8 cellular contexts compared by ENCODE assay signal in the genomic region with DNA sequence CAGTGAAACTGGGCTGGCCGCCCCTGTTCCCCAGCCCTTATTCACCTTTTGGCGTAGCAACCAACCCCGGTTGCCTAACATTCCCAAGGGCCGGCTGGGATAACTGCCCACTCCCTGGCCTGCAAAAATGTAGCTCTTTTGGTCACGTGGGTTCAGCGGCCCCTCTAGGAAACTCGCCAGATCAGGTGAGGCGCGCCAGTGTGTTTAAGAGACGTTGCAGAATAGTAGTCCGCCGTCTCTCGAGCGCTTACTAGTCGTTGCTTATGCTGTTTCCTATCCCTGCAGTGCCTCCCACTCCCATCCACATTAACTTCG. TPM values are rescaled to one million over a fixed set of nuclear protein-coding genes. Genes with fewer than 3 reads are reported as not detected.
DNase-seq lines count a peak whose midpoint lies in the region; ATAC-seq lines count a peak whose summit lies in the region.

No MANE protein-coding gene starts in this region.

- no peak overlapping the region for H4K5ac ChIP-seq in mesendoderm (ENCODE audit: low read length)

- peak overlapping the region; percentile 12 for H3K18ac ChIP-seq in mesendoderm (ENCODE audit: low read length)

- peaks cover 37% of the 10 kb centered on the region for H3K79me2 ChIP-seq in mesendoderm (ENCODE audit: control insufficient read depth, insufficient read depth, low read length)

- H3K36me3 ChIP-seq in endocrine pancreas (ENCODE audit: control insufficient read depth, insufficient read depth, low read length) (no peaks in the 10 kb centered on the region), mesendoderm (ENCODE audit: control insufficient read depth, insufficient read depth, low read length) (no peaks in the 10 kb centered on the region)

- H3K4me3 ChIP-seq in endocrine pancreas (ENCODE audit: control insufficient read depth, insufficient read depth, low read length) (peak overlapping the region; percentile 97), mesendoderm (ENCODE audit: low read length) (peak overlapping the region; percentile 80)

- peak overlapping the region; percentile 83 for H3K4ac ChIP-seq in mesendoderm (ENCODE audit: low read depth, low read length)

- H2BK15ac ChIP-seq in mesendoderm (replicated peaks; ENCODE audit: low read depth): no peak overlapping the region

- H2AK5ac ChIP-seq in mesendoderm (ENCODE audit: low read length): no peak overlapping the region

- peak overlapping the region; percentile 100 for H3K27ac Mint-ChIP-seq in activated CD4-positive, alpha-beta memory T cell treated with anti-CD3 and anti-CD28 coated beads, Interleukin-2, amount 10 ng/mL, durations not matched to agents 7 days and 5 days

- peaks cover 58% of the 10 kb centered on the region for H3K4me1 Mint-ChIP-seq in activated CD4-positive, alpha-beta memory T cell treated with anti-CD3 and anti-CD28 coated beads, Interleukin-2, amount 10 ng/mL, durations not matched to agents 7 days and 5 days

- H3K36me3 Mint-ChIP-seq in activated CD4-positive, alpha-beta memory T cell treated with anti-CD3 and anti-CD28 coated beads, Interleukin-2, amount 10 ng/mL, durations not matched to agents 7 days and 5 days (ENCODE audit: low read depth): peaks cover 55% of the 10 kb centered on the region

- H3K27me3 Mint-ChIP-seq in activated CD4-positive, alpha-beta memory T cell treated with anti-CD3 and anti-CD28 coated beads, Interleukin-2, amount 10 ng/mL, durations not matched to agents 7 days and 5 days: no peaks in the 10 kb centered on the region

- H3K4me2 ChIP-seq in mesendoderm (ENCODE audit: low read length): peak overlapping the region; percentile 45

- peak; percentile 6 for ATAC-seq in HG02678 (IDR thresholded peaks at IDR 0.05; ENCODE audit: unreplicated experiment)
- ATAC-seq in GM21825 (IDR thresholded peaks at IDR 0.05; ENCODE audit: unreplicated experiment): no peak

- H3K9me3 Mint-ChIP-seq in activated CD4-positive, alpha-beta memory T cell treated with anti-CD3 and anti-CD28 coated beads, Interleukin-2, amount 10 ng/mL, durations not matched to agents 7 days and 5 days: no peaks in the 10 kb centered on the region

- no peaks in the 10 kb centered on the region for H3K27me3 ChIP-seq in endocrine pancreas (ENCODE audit: control insufficient read depth, insufficient read depth, low read length)
- no peaks in the 10 kb centered on the region for H3K27me3 ChIP-seq in mesendoderm (ENCODE audit: insufficient read depth, low read length, poor library complexity)

- no peak overlapping the region for H4K8ac ChIP-seq in mesendoderm (ENCODE audit: low read depth, low read length)

- H3K4me3 Mint-ChIP-seq in activated CD4-positive, alpha-beta memory T cell treated with anti-CD3 and anti-CD28 coated beads, Interleukin-2, amount 10 ng/mL, durations not matched to agents 7 days and 5 days: peak overlapping the region; percentile 97

- H3K4me1 ChIP-seq in endocrine pancreas (ENCODE audit: control insufficient read depth, insufficient read depth, low read length) (peaks cover 40% of the 10 kb centered on the region), mesendoderm (ENCODE audit: control insufficient read depth, low read depth, low read length) (peaks cover 3% of the 10 kb centered on the region)

- no peak overlapping the region for H2BK5ac ChIP-seq in mesendoderm (ENCODE audit: low read length)

- CTCF ChIA-PET in activated CD4-positive, alpha-beta memory T cell treated with anti-CD3 and anti-CD28 coated beads, Interleukin-2, amount 10 ng/mL, durations not matched to agents 7 days and 5 days (lab: Charles Lee): interaction anchor here (0.6 to 5.2 kb wide), 7 partner anchors 15 to 723 kb away, joined by 3 to 29 read pairs (median 16); a partner anchor contains a TSS

- H3K9ac ChIP-seq in endocrine pancreas (ENCODE audit: control insufficient read depth, insufficient read depth, low read length) (peak overlapping the region; percentile 88), mesendoderm (ENCODE audit: low read length) (peak overlapping the region; percentile 80)

- peak overlapping the region; percentile 87 for H3K56ac ChIP-seq in mesendoderm (ENCODE audit: low read length)

- peak overlapping the region; percentile 34 for H3K27ac ChIP-seq in mesendoderm (ENCODE audit: low read depth, low read length)

- H3K23ac ChIP-seq in mesendoderm (ENCODE audit: low read length): no peak overlapping the region

- DNase-seq in D341Med (ENCODE audit: low spot score): peak; percentile 60
- peak; percentile 13 for DNase-seq in NCI-H524 treated with DMSO at 0.1 percent for 48 hours (lab: John Stamatoyannopoulos, UW)
- peak; percentile 72 for DNase-seq in activated CD4-positive, alpha-beta memory T cell treated with anti-CD3 and anti-CD28 coated beads, Interleukin-2, amount 10 ng/mL, durations not matched to agents 7 days and 5 days
- DNase-seq in mesendoderm: peak; percentile 90
- DNase-seq in stimulated activated CD8-positive, alpha-beta memory T cell treated with anti-CD3 and anti-CD28 coated beads, Interleukin-15, amount 100 ng/mL, for 24 hours (ENCODE audit: low read depth): peak; percentile 16

- no peak overlapping the region for H2BK120ac ChIP-seq in mesendoderm (ENCODE audit: low read depth, low read length)

- POLR2A ChIA-PET in activated CD4-positive, alpha-beta memory T cell treated with anti-CD3 and anti-CD28 coated beads, Interleukin-2, amount 10 ng/mL, durations not matched to agents 7 days and 5 days (lab: Charles Lee): interaction anchor here (0.6 to 6.0 kb wide), 43 partner anchors 11 to 1663 kb away, joined by 3 to 110 read pairs (median 6); a partner anchor contains a TSS

- H3K9me3 ChIP-seq in endocrine pancreas (ENCODE audit: control insufficient read depth, low read length): no peaks in the 10 kb centered on the region

- no CpG with 5 or more reads among the region's 16 CpGs for WGBS in mesendoderm (ENCODE audit: extremely low coverage, insufficient coverage, low lambda C conversion rate)

- H3K79me1 ChIP-seq in mesendoderm (ENCODE audit: low read length): peaks cover 8% of the 10 kb centered on the region

RNA-seq across cellular contexts. Expression of a gene that starts 0.6 kb away (rescaled TPM):
- total RNA-seq in activated CD4-positive, alpha-beta memory T cell treated with anti-CD3 and anti-CD28 coated beads, Interleukin-2, amount 10 ng/mL, durations not matched to agents 7 days and 5 days: 100 to 1,000 TPM; 102 to 105 TPM
- polyA plus RNA-seq in mesendoderm (2013, experiment 1 of 2): 43.5 TPM
- polyA plus RNA-seq in mesendoderm (2013, experiment 2 of 2): 43.5 TPM

RNA-seq across cellular contexts. Expression of a gene that starts 1.3 kb away (rescaled TPM):
- total RNA-seq in activated CD4-positive, alpha-beta memory T cell treated with anti-CD3 and anti-CD28 coated beads, Interleukin-2, amount 10 ng/mL, durations not matched to agents 7 days and 5 days: 10 to 100 TPM; 48.1 to 51.5 TPM
- 27.2 TPM for polyA plus RNA-seq in mesendoderm (2013, experiment 1 of 2)
- 24.3 TPM for polyA plus RNA-seq in mesendoderm (2013, experiment 2 of 2)

Comparison
In these comparisons a context has a peak if more than half of its experiments do, and no peak if none do; other contexts are left out.
1. DNase-seq: peak in every context shown above with its lines; median percentile 90 in mesendoderm; 72 in activated CD4-positive, alpha-beta memory T cell treated with anti-CD3 and anti-CD28 coated beads, Interleukin-2, amount 10 ng/mL, durations not matched to agents 7 days and 5 days; 60 in D341Med; 16 in stimulated activated CD8-positive, alpha-beta memory T cell treated with anti-CD3 and anti-CD28 coated beads, Interleukin-15, amount 100 ng/mL, for 24 hours; 13 in NCI-H524 treated with DMSO at 0.1 percent for 48 hours.